Comparison of ENCODE assay signal across 11 cellular contexts in the genomic region with DNA sequence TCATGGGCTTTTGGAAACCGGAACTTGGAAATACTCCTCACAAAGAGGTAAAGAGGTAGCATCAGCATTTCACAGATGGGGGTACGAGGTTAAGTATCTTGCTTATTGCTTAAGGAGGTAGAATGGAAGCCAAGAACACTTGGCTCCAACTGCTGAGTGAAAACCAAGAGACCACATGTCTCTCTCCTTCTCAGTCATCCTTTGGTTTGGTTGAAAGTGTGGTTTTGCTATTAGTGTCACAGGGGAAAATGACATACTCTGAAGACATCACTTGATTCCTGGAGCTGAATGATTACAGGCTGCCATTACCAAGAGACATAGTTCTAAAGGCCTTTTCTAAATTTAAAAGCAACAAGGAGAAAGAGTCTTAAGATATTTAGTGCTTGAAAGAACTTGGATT. TPM values are rescaled to one million over a fixed set of nuclear protein-coding genes. Genes with fewer than 3 reads are reported as not detected.
DNase-seq lines count a peak whose midpoint lies in the region; ATAC-seq and TF ChIP-seq lines count a peak whose summit lies in the region.
"Had no signal": no experiment of that assay in that cellular context is flagged by ENCODE, and none has a peak within 500 bp of the region (broad histone marks: within the 10 kb centered on the region; RNA-seq: fewer than 3 reads in every experiment).

No MANE protein-coding gene starts in this region.

- ATAC-seq in GM18508 (IDR thresholded peaks at IDR 0.05; ENCODE audit: insufficient read depth, unreplicated experiment) (peak; percentile 68), GM21390 (IDR thresholded peaks at IDR 0.05; ENCODE audit: unreplicated experiment) (peak; percentile 76), HG03558 (IDR thresholded peaks at IDR 0.05; ENCODE audit: extremely low read depth, unreplicated experiment) (peak; percentile 86), left ventricle myocardium superior (peak; percentile 79)

- no peak for DNase-seq in left ventricle myocardium superior
- DNase-seq in progenitor cell of endocrine pancreas (ENCODE audit: low spot score, unreplicated experiment) = no peak
- DNase-seq in Peyer's patch = no peak
- no peak for DNase-seq in NCI-H446 (lab: John Stamatoyannopoulos, UW)
- no peak for DNase-seq in transverse colon
- DNase-seq: activated CD8-positive, alpha-beta memory T cell treated with anti-CD3 and anti-CD28 coated beads, Interleukin-2, amount 50 U/mL, for 48 hours; SHP77 had no signal

- H3K4me1 Mint-ChIP-seq in progenitor cell of endocrine pancreas (ENCODE audit: low read depth) = no peaks in the 10 kb centered on the region

- H3K27me3 ChIP-seq in Peyer's patch (no peaks in the 10 kb centered on the region), transverse colon (no peaks in the 10 kb centered on the region)

- TF ChIP-seq EP300 in transverse colon (IDR thresholded peaks at IDR 0.05; ENCODE audit: low read depth) = no peak

- no peak overlapping the region for H3K4me3 Mint-ChIP-seq in progenitor cell of endocrine pancreas (ENCODE audit: low read depth)

- H3K9me3 Mint-ChIP-seq in progenitor cell of endocrine pancreas (ENCODE audit: low read depth) = peaks cover 6% of the 10 kb centered on the region

- H3K4me1 ChIP-seq in Peyer's patch (no peaks in the 10 kb centered on the region), transverse colon (no peaks in the 10 kb centered on the region)

- TF ChIP-seq POLR2A in Peyer's patch (IDR thresholded peaks at IDR 0.05) (no peak), transverse colon (IDR thresholded peaks at IDR 0.05) (no peak)

- no peaks in the 10 kb centered on the region for H3K27me3 Mint-ChIP-seq in progenitor cell of endocrine pancreas

- H3K27ac ChIP-seq in Peyer's patch = no peak overlapping the region
- no peak overlapping the region for H3K27ac ChIP-seq in transverse colon

- H3K27ac Mint-ChIP-seq in progenitor cell of endocrine pancreas = no peak overlapping the region

- peaks cover 22% of the 10 kb centered on the region for H3K36me3 Mint-ChIP-seq in progenitor cell of endocrine pancreas (ENCODE audit: insufficient read depth)

- no peaks in the 10 kb centered on the region for H3K36me3 ChIP-seq in Peyer's patch
- H3K36me3 ChIP-seq in transverse colon = no peaks in the 10 kb centered on the region

- WGBS in transverse colon (ENCODE audit: low coverage in 1 of 2), 2 donors = 85 to 100% methylated on average over 2 of the region's 2 CpGs

- H3K4me3 ChIP-seq in Peyer's patch (no peak overlapping the region), transverse colon (no peak overlapping the region)
- H3K4me3 ChIP-seq: lung had no signal

- H3K9me3 ChIP-seq in Peyer's patch (no peaks in the 10 kb centered on the region), transverse colon (no peaks in the 10 kb centered on the region)

- intact Hi-C loops in left ventricle myocardium superior (cut with micrococcal nuclease) = no loop called here
- intact Hi-C loops in transverse colon (cut with DNase I; ENCODE audit: low total_unique reads) = no loop called here

- in situ Hi-C loops in transverse colon (cut with MboI; ENCODE audit: low pct_ligation_motif_present in 1 of 4, low pct_unique_long_range_greater_than_20kb in 1 of 4, low sequenced_read_pairs in 3 of 4) = no loop called here

- TF ChIP-seq CTCF in progenitor cell of endocrine pancreas (IDR thresholded peaks at IDR 0.05; ENCODE audit: unreplicated experiment) (no peak), Peyer's patch (IDR thresholded peaks at IDR 0.05) (no peak), transverse colon (IDR thresholded peaks at IDR 0.05) (no peak)

RNA-seq across cellular contexts. Expression of a gene that starts 41.5 kb away (rescaled TPM):
- total RNA-seq in left ventricle myocardium superior (28.9 TPM), progenitor cell of endocrine pancreas (73.4 and 77.4 TPM in 2 replicates), Peyer's patch (10 to 100 TPM in 3 of 4 donors, 1 to 10 TPM in 1; 5.4 to 39.6 (median 25.0) TPM), transverse colon (100 to 1,000 TPM in 1 of 4 donors, 10 to 100 TPM in 1, 1 to 10 TPM in 2; 7.1 to 101 (median 15.8) TPM)
